ENCODE assay signal across 1 cellular context in the genomic region with DNA sequence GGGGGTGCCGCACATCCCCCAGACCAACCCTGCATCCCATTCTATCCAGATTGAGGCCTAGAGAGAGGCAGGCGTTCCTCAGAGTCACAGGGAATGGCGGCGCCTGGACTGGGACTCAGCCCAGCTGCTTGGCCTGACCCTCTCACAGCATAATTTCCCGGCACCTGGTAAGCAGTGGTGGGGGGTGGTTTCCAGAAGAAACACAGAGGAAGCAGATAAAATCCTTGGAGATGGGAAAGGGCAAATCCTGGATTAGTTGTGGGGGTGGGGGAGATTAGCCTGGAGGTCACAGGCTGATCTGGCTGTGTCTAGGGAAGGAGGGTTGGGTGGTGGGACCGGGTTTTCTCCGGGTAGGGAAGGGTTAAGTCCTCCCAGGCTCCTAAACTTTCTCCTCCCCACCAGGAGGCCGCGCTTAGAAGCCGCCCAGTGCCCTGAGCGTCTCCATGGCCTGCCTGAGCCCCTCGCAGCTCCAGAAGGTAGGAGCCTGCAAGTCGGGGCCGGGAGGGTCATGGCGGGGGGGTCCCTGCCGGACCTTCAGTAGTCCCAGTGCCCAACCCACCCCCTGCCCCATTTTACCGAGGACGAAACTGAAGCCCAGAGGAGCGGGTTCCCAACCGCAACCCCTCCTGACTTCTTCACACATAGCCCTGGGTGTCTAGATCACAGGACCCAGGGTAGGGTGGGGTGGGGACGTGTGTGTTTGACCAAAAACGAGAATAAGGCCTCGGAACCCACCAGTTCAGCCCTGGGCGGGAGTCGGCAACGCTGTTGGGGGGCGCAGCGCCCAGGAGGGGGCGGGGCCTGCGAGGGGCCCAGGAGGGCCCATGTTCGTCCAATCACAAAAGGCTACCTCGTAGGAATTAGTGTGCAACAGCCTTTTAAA.
TF ChIP-seq lines count a peak whose summit lies in the region.

No MANE protein-coding gene starts in this region.

TF ChIP-seq in HepG2, 621 proteins besides CTCF, POLR2A, EP300 and RAD21 (continued from another document and continues in another):
- TF ChIP-seq, protein P1, sequence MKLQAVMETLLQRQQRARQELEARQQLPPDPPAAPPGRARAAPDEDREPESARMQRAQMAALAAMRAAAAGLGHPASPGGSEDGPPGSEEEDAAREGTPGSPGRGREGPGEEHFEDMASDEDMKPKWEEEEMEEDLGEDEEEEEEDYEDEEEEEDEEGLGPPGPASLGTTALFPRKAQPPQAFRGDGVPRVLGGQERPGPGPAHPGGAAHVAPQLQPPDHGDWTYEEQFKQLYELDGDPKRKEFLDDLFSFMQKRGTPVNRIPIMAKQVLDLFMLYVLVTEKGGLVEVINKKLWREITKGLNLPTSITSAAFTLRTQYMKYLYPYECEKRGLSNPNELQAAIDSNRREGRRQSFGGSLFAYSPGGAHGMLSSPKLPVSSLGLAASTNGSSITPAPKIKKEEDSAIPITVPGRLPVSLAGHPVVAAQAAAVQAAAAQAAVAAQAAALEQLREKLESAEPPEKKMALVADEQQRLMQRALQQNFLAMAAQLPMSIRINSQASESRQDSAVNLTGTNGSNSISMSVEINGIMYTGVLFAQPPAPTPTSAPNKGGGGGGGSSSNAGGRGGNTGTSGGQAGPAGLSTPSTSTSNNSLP (IDR thresholded peaks at IDR 0.05; ENCODE audit: low read depth, low read length) = no peak
- peak; percentile 32 for TF ChIP-seq HNRNPLL (IDR thresholded peaks at IDR 0.05; ENCODE audit: low read depth, low read length, poor library complexity, severe bottlenecking)
- no peak; the same call in 1 of the 2 replicates for TF ChIP-seq ZNF768 (CRISPR knock-in tag; IDR thresholded peaks at IDR 0.05)
- no peak for TF ChIP-seq ZNF235 (CRISPR knock-in tag; IDR thresholded peaks at IDR 0.05; ENCODE audit: borderline replicate concordance)
- TF ChIP-seq, protein P2, sequence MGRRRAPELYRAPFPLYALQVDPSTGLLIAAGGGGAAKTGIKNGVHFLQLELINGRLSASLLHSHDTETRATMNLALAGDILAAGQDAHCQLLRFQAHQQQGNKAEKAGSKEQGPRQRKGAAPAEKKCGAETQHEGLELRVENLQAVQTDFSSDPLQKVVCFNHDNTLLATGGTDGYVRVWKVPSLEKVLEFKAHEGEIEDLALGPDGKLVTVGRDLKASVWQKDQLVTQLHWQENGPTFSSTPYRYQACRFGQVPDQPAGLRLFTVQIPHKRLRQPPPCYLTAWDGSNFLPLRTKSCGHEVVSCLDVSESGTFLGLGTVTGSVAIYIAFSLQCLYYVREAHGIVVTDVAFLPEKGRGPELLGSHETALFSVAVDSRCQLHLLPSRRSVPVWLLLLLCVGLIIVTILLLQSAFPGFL (CRISPR knock-in tag; IDR thresholded peaks at IDR 0.05) = no peak
- TF ChIP-seq, protein P3, sequence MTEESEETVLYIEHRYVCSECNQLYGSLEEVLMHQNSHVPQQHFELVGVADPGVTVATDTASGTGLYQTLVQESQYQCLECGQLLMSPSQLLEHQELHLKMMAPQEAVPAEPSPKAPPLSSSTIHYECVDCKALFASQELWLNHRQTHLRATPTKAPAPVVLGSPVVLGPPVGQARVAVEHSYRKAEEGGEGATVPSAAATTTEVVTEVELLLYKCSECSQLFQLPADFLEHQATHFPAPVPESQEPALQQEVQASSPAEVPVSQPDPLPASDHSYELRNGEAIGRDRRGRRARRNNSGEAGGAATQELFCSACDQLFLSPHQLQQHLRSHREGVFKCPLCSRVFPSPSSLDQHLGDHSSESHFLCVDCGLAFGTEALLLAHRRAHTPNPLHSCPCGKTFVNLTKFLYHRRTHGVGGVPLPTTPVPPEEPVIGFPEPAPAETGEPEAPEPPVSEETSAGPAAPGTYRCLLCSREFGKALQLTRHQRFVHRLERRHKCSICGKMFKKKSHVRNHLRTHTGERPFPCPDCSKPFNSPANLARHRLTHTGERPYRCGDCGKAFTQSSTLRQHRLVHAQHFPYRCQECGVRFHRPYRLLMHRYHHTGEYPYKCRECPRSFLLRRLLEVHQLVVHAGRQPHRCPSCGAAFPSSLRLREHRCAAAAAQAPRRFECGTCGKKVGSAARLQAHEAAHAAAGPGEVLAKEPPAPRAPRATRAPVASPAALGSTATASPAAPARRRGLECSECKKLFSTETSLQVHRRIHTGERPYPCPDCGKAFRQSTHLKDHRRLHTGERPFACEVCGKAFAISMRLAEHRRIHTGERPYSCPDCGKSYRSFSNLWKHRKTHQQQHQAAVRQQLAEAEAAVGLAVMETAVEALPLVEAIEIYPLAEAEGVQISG (CRISPR knock-in tag; IDR thresholded peaks at IDR 0.05) = peak; percentile 69
- TF ChIP-seq, protein P4, sequence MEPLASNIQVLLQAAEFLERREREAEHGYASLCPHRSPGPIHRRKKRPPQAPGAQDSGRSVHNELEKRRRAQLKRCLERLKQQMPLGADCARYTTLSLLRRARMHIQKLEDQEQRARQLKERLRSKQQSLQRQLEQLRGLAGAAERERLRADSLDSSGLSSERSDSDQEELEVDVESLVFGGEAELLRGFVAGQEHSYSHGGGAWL (CRISPR knock-in tag; IDR thresholded peaks at IDR 0.05) = 0 out of 2 replicates have a peak, but pooled peaks have one; percentile 26
- no peak for TF ChIP-seq LCORL (IDR thresholded peaks at IDR 0.05)
- TF ChIP-seq LCORL (CRISPR knock-in tag; IDR thresholded peaks at IDR 0.05) = 0 out of 2 replicates have a peak, but pooled peaks have one; percentile 17
- TF ChIP-seq ZNF556 (CRISPR knock-in tag; IDR thresholded peaks at IDR 0.05; ENCODE audit: borderline replicate concordance) = no peak
- TF ChIP-seq ZFP1 (CRISPR knock-in tag; IDR thresholded peaks at IDR 0.05) = no peak
- TF ChIP-seq ZNF773 (CRISPR knock-in tag; IDR thresholded peaks at IDR 0.05; ENCODE audit: borderline replicate concordance) = no peak
- TF ChIP-seq NR2F6 (IDR thresholded peaks at IDR 0.05) = no peak; the same call in 1 of the 2 replicates
- TF ChIP-seq NR2F6 (CRISPR knock-in tag; IDR thresholded peaks at IDR 0.05) = no peak
- TF ChIP-seq ZBTB38 (CRISPR knock-in tag; IDR thresholded peaks at IDR 0.05) = no peak
- TF ChIP-seq, protein P5, sequence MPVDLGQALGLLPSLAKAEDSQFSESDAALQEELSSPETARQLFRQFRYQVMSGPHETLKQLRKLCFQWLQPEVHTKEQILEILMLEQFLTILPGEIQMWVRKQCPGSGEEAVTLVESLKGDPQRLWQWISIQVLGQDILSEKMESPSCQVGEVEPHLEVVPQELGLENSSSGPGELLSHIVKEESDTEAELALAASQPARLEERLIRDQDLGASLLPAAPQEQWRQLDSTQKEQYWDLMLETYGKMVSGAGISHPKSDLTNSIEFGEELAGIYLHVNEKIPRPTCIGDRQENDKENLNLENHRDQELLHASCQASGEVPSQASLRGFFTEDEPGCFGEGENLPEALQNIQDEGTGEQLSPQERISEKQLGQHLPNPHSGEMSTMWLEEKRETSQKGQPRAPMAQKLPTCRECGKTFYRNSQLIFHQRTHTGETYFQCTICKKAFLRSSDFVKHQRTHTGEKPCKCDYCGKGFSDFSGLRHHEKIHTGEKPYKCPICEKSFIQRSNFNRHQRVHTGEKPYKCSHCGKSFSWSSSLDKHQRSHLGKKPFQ (CRISPR knock-in tag; IDR thresholded peaks at IDR 0.05; ENCODE audit: insufficient replicate concordance) = no peak
- TF ChIP-seq POLR2AphosphoS5 (IDR thresholded peaks at IDR 0.05; ENCODE audit: low read depth, low read length) = peak; percentile 72
- TF ChIP-seq, protein P6, sequence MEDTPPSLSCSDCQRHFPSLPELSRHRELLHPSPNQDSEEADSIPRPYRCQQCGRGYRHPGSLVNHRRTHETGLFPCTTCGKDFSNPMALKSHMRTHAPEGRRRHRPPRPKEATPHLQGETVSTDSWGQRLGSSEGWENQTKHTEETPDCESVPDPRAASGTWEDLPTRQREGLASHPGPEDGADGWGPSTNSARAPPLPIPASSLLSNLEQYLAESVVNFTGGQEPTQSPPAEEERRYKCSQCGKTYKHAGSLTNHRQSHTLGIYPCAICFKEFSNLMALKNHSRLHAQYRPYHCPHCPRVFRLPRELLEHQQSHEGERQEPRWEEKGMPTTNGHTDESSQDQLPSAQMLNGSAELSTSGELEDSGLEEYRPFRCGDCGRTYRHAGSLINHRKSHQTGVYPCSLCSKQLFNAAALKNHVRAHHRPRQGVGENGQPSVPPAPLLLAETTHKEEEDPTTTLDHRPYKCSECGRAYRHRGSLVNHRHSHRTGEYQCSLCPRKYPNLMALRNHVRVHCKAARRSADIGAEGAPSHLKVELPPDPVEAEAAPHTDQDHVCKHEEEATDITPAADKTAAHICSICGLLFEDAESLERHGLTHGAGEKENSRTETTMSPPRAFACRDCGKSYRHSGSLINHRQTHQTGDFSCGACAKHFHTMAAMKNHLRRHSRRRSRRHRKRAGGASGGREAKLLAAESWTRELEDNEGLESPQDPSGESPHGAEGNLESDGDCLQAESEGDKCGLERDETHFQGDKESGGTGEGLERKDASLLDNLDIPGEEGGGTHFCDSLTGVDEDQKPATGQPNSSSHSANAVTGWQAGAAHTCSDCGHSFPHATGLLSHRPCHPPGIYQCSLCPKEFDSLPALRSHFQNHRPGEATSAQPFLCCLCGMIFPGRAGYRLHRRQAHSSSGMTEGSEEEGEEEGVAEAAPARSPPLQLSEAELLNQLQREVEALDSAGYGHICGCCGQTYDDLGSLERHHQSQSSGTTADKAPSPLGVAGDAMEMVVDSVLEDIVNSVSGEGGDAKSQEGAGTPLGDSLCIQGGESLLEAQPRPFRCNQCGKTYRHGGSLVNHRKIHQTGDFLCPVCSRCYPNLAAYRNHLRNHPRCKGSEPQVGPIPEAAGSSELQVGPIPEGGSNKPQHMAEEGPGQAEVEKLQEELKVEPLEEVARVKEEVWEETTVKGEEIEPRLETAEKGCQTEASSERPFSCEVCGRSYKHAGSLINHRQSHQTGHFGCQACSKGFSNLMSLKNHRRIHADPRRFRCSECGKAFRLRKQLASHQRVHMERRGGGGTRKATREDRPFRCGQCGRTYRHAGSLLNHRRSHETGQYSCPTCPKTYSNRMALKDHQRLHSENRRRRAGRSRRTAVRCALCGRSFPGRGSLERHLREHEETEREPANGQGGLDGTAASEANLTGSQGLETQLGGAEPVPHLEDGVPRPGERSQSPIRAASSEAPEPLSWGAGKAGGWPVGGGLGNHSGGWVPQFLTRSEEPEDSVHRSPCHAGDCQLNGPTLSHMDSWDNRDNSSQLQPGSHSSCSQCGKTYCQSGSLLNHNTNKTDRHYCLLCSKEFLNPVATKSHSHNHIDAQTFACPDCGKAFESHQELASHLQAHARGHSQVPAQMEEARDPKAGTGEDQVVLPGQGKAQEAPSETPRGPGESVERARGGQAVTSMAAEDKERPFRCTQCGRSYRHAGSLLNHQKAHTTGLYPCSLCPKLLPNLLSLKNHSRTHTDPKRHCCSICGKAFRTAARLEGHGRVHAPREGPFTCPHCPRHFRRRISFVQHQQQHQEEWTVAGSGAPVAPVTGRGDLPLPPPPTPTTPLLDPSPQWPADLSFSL (CRISPR knock-in tag; IDR thresholded peaks at IDR 0.05) = no peak
- TF ChIP-seq ZNF816 (CRISPR knock-in tag; IDR thresholded peaks at IDR 0.05; ENCODE audit: borderline replicate concordance) = 0 out of 2 replicates have a peak, but pooled peaks have one; percentile 33
- TF ChIP-seq TBX2 (CRISPR knock-in tag; IDR thresholded peaks at IDR 0.05; ENCODE audit: borderline replicate concordance) = peak; percentile 24; the same call in 1 of the 2 replicates
- no peak for TF ChIP-seq ZNF563 (CRISPR knock-in tag; IDR thresholded peaks at IDR 0.05)
- TF ChIP-seq HNRNPUL1 (IDR thresholded peaks at IDR 0.05; ENCODE audit: low read depth, low read length) = no peak
- no peak for TF ChIP-seq ZNF354B (CRISPR knock-in tag; IDR thresholded peaks at IDR 0.05)
- TF ChIP-seq, protein P7, sequence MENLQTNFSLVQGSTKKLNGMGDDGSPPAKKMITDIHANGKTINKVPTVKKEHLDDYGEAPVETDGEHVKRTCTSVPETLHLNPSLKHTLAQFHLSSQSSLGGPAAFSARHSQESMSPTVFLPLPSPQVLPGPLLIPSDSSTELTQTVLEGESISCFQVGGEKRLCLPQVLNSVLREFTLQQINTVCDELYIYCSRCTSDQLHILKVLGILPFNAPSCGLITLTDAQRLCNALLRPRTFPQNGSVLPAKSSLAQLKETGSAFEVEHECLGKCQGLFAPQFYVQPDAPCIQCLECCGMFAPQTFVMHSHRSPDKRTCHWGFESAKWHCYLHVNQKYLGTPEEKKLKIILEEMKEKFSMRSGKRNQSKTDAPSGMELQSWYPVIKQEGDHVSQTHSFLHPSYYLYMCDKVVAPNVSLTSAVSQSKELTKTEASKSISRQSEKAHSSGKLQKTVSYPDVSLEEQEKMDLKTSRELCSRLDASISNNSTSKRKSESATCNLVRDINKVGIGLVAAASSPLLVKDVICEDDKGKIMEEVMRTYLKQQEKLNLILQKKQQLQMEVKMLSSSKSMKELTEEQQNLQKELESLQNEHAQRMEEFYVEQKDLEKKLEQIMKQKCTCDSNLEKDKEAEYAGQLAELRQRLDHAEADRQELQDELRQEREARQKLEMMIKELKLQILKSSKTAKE (CRISPR knock-in tag; IDR thresholded peaks at IDR 0.05; ENCODE audit: borderline replicate concordance) = no peak
- peak; percentile 78 for TF ChIP-seq ZNF543 (CRISPR knock-in tag; IDR thresholded peaks at IDR 0.05)
- no peak for TF ChIP-seq RFX3 (CRISPR knock-in tag; IDR thresholded peaks at IDR 0.05)
- TF ChIP-seq NCOA5 (CRISPR knock-in tag; IDR thresholded peaks at IDR 0.05) = no peak
- no peak for TF ChIP-seq ZNF572 (CRISPR knock-in tag; IDR thresholded peaks at IDR 0.05)
- TF ChIP-seq REPIN1 (CRISPR knock-in tag; IDR thresholded peaks at IDR 0.05; ENCODE audit: borderline replicate concordance, low read depth) = no peak
- TF ChIP-seq, protein P8, sequence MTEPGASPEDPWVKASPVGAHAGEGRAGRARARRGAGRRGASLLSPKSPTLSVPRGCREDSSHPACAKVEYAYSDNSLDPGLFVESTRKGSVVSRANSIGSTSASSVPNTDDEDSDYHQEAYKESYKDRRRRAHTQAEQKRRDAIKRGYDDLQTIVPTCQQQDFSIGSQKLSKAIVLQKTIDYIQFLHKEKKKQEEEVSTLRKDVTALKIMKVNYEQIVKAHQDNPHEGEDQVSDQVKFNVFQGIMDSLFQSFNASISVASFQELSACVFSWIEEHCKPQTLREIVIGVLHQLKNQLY (CRISPR knock-in tag; IDR thresholded peaks at IDR 0.05) = no peak
- no peak for TF ChIP-seq MYNN (CRISPR knock-in tag; IDR thresholded peaks at IDR 0.05; ENCODE audit: low read depth)
- TF ChIP-seq, protein P9, sequence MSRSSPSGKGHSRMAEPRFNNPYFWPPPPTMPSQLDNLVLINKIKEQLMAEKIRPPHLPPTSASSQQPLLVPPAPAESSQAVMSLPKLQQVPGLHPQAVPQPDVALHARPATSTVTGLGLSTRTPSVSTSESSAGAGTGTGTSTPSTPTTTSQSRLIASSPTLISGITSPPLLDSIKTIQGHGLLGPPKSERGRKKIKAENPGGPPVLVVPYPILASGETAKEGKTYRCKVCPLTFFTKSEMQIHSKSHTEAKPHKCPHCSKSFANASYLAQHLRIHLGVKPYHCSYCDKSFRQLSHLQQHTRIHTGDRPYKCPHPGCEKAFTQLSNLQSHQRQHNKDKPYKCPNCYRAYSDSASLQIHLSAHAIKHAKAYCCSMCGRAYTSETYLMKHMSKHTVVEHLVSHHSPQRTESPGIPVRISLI (CRISPR knock-in tag; IDR thresholded peaks at IDR 0.05; ENCODE audit: borderline replicate concordance) = no peak; the same call in 1 of the 2 replicates
- no peak for TF ChIP-seq SP2 (CRISPR knock-in tag; IDR thresholded peaks at IDR 0.05)
- TF ChIP-seq, protein P10, sequence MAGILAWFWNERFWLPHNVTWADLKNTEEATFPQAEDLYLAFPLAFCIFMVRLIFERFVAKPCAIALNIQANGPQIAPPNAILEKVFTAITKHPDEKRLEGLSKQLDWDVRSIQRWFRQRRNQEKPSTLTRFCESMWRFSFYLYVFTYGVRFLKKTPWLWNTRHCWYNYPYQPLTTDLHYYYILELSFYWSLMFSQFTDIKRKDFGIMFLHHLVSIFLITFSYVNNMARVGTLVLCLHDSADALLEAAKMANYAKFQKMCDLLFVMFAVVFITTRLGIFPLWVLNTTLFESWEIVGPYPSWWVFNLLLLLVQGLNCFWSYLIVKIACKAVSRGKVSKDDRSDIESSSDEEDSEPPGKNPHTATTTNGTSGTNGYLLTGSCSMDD (CRISPR knock-in tag; IDR thresholded peaks at IDR 0.05) = no peak
- TF ChIP-seq SP1 (IDR thresholded peaks at IDR 0.05) = no peak
- TF ChIP-seq SP1 (CRISPR knock-in tag; IDR thresholded peaks at IDR 0.05) = peak; percentile 86
- no peak for TF ChIP-seq KDM3A (CRISPR knock-in tag; IDR thresholded peaks at IDR 0.05; ENCODE audit: low read depth)
